ENCODE assay signal across 19 cellular contexts in the genomic region with DNA sequence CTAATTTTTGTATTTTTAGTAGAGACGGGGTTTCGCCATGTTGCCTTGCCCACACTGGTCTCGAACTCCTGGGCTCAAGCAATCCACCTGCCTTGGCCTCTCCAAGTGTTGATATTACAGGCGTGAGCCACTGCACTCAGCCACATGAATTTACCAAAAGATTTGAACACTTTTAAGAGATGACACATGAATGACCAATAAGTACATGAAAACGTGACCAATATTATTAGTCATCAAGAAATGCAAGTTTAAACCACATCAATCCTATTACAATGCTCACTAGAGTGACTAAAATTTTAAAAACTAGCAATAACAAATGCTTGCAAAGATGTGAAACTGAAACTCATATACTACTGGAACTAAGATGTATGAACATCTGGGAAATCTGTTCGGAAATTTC. TPM values are rescaled to one million over a fixed set of nuclear protein-coding genes. Genes with fewer than 3 reads are reported as not detected.
DNase-seq lines count a peak whose midpoint lies in the region; TF ChIP-seq lines count a peak whose summit lies in the region.
"Had no signal": no experiment of that assay in that cellular context is flagged by ENCODE, and none has a peak within 500 bp of the region (broad histone marks: within the 10 kb centered on the region; RNA-seq: fewer than 3 reads in every experiment).

No MANE protein-coding gene starts in this region.

- H3K4me3 ChIP-seq in breast epithelium (no peak overlapping the region), hepatocyte (no peak overlapping the region)
- H3K4me3 ChIP-seq: BLaER1, Peyer's patch, sigmoid colon, tibial artery had no signal

- no peaks in the 10 kb centered on the region for H3K27me3 Mint-ChIP-seq in MCF 10A (ENCODE audit: insufficient read depth, unreplicated experiment)

- no peak overlapping the region for H3K4me2 ChIP-seq in hepatocyte
- H3K4me2 ChIP-seq: BLaER1 had no signal

- no peaks in the 10 kb centered on the region for H3K9me2 ChIP-seq in hepatocyte (replicated peaks; ENCODE audit: insufficient read depth)

- H3K9me3 ChIP-seq in breast epithelium (no peaks in the 10 kb centered on the region), hepatocyte (ENCODE audit: low read depth) (no peaks in the 10 kb centered on the region)
- H3K9me3 ChIP-seq: BLaER1, Peyer's patch, sigmoid colon, tibial artery had no signal

- H3K4me1 ChIP-seq in breast epithelium (no peaks in the 10 kb centered on the region), hepatocyte (ENCODE audit: insufficient read depth) (peaks cover 12% of the 10 kb centered on the region)
- H3K4me1 ChIP-seq: BLaER1 had no signal

- DNase-seq in MCF 10A (ENCODE audit: unreplicated experiment) (peak; percentile 25), breast epithelium (ENCODE audit: low spot score in 2 of 2) (no peak), HS-27A (ENCODE audit: low read depth) (peak; percentile 31), astrocyte of the hippocampus (ENCODE audit: low read depth, low spot score) (peak; percentile 11), iPS-NIHi11 (ENCODE audit: low spot score) (no peak), hepatocyte (ENCODE audit: low spot score) (no peak), NCI-H226 (no peak)
- peak; percentile 26 for DNase-seq in stimulated activated CD8-positive, alpha-beta memory T cell treated with anti-CD3 and anti-CD28 coated beads, Interleukin-4, amount 100 ng/mL, for 48 hours
- DNase-seq: activated CD8-positive, alpha-beta memory T cell treated with anti-CD3 and anti-CD28 coated beads, Interleukin-2, amount 50 U/mL, for 48 hours; central memory CD4-positive, alpha-beta T cell; effector CD4-positive, alpha-beta T cell; NCI-H1092; NCI-H774; nucleus accumbens; Peyer's patch; sigmoid colon; tibial artery had no signal

- H3K27me3 ChIP-seq in breast epithelium (no peaks in the 10 kb centered on the region), hepatocyte (no peaks in the 10 kb centered on the region)
- H3K27me3 ChIP-seq: BLaER1, Peyer's patch, sigmoid colon, tibial artery had no signal

- WGBS in hepatocyte (ENCODE audit: low lambda C conversion rate, missing lambda C conversion rate) = 92% methylated on average over 6 of the region's 6 CpGs

- peaks cover 2% of the 10 kb centered on the region for H3K79me2 ChIP-seq in hepatocyte

- H3K4me3 Mint-ChIP-seq in MCF 10A (ENCODE audit: unreplicated experiment) = no peak overlapping the region

- intact Hi-C loops in MCF 10A (cut with micrococcal nuclease) (no loop called here), breast epithelium (cut with DNase I; ENCODE audit: low total_unique reads) (loop anchor here (10.0 kb wide), 1 partner anchor 102 kb away; no protein-coding TSS in a partner anchor)

- CTCF ChIA-PET in MCF 10A (lab: Yijun Ruan, JAX) = interaction anchor here (0.6 to 3.5 kb wide), 5 partner anchors 14 to 110 kb away, joined by 3 to 19 read pairs (median 4); no protein-coding TSS in a partner anchor

- BruUV-seq in MCF 10A (replicated peaks; lab: Mats Ljungman, UMichigan) = no TSS peak

- no peaks in the 10 kb centered on the region for H3K36me3 Mint-ChIP-seq in MCF 10A (ENCODE audit: insufficient read depth, unreplicated experiment)

- H3K4me1 Mint-ChIP-seq in MCF 10A (ENCODE audit: insufficient read depth, unreplicated experiment) = peaks cover 5% of the 10 kb centered on the region

- no peaks in the 10 kb centered on the region for H3K9me3 Mint-ChIP-seq in MCF 10A (ENCODE audit: unreplicated experiment)

- no peak overlapping the region for H3K27ac ChIP-seq in breast epithelium
- H3K27ac ChIP-seq in hepatocyte = no peak overlapping the region
- H3K27ac ChIP-seq: BLaER1, Peyer's patch, sigmoid colon, tibial artery, VCaP had no signal

- H2AFZ ChIP-seq in hepatocyte = no peak overlapping the region

- no peaks in the 10 kb centered on the region for H4K20me1 ChIP-seq in hepatocyte (ENCODE audit: insufficient read depth, poor library complexity, severe bottlenecking)
- H4K20me1 ChIP-seq: BLaER1 had no signal

- no peak for TF ChIP-seq POLR2A in breast epithelium (IDR thresholded peaks at IDR 0.05)

- TF ChIP-seq CTCF in MCF 10A (IDR thresholded peaks at IDR 0.05; ENCODE audit: unreplicated experiment) (no peak), breast epithelium (IDR thresholded peaks at IDR 0.05) (no peak), hepatocyte (IDR thresholded peaks at IDR 0.05; ENCODE audit: poor library complexity) (no peak)

- H3K36me3 ChIP-seq in breast epithelium = no peaks in the 10 kb centered on the region
- H3K36me3 ChIP-seq in hepatocyte (replicated peaks; ENCODE audit: insufficient read depth, low read depth) = no peaks in the 10 kb centered on the region
- H3K36me3 ChIP-seq: BLaER1, Peyer's patch, sigmoid colon, tibial artery had no signal

- POLR2A ChIA-PET in MCF 10A (lab: Yijun Ruan, JAX) = interaction anchor here (1.5 to 1.7 kb wide), 3 partner anchors 21 to 58 kb away, joined by 3 to 8 read pairs (median 4); no protein-coding TSS in a partner anchor

- H3K27ac Mint-ChIP-seq in MCF 10A (ENCODE audit: low read depth, unreplicated experiment) = no peak overlapping the region

RNA-seq across cellular contexts. Expression of a gene that starts 54.3 kb away (rescaled TPM):
- 0.91 and 2.0 TPM in 2 replicates for total RNA-seq in MCF 10A (2022)
- 1 to 10 TPM; 1.3 to 5.3 (median 3.9) TPM for total RNA-seq in breast epithelium
- total RNA-seq in hepatocyte = 4.0 and 4.5 TPM in 2 replicates
- 1.2 and 3.0 TPM in 2 replicates for polyA plus RNA-seq in hepatocyte

Comparison
In these comparisons a context has a peak if more than half of its experiments do, and no peak if none do; other contexts are left out.
1. DNase-seq: peak in MCF 10A (single experiment), HS-27A (single experiment), astrocyte of the hippocampus (single experiment) and stimulated activated CD8-positive, alpha-beta memory T cell treated with anti-CD3 and anti-CD28 coated beads, Interleukin-4, amount 100 ng/mL, for 48 hours (single experiment); none in breast epithelium (0 of 2), iPS-NIHi11 (single experiment), hepatocyte (single experiment) and NCI-H226 (single experiment).